ENCODE assay signal across 13 cellular contexts in the genomic region with DNA sequence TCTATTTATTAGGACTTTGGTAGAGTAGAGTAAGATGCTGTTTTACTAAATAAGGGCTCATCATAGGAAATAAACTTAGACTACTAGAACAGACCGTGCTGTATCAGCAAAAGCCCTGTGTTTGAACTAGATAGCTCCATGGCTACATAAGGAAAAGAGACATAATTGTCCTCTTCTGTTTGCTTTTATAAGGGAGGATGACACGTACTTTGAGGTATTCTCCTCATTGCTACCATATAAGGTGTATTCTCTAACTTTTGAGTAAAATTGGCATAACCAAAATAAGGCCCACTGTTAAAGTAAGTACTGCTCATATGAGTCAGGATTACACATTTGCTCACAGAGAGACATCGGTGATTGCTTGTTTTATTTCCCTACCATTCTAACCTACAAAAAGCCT.
A peak's percentile ranks its signal among the peaks of the same experiment; 100 is the strongest.
DNase-seq lines count a peak whose midpoint lies in the region; ATAC-seq, FAIRE-seq and TF ChIP-seq lines count a peak whose summit lies in the region.
"Had no signal": no experiment of that assay in that cellular context is flagged by ENCODE, and none has a peak within 500 bp of the region (broad histone marks: within the 10 kb centered on the region; RNA-seq: fewer than 3 reads in every experiment).

No MANE protein-coding gene starts in this region.

- peak; percentile 10 to 49 (median 20) for ATAC-seq in heart left ventricle
- no peak for ATAC-seq in K562
- no peak for ATAC-seq in GM19452 (IDR thresholded peaks at IDR 0.05; ENCODE audit: unreplicated experiment)
- no peak for ATAC-seq in activated naive CD8-positive, alpha-beta T cell treated with anti-CD3 and anti-CD28 coated beads, Interleukin-2, amount 50 U/mL, for 24 hours

- TF ChIP-seq EP300 in K562 (IDR thresholded peaks at IDR 0.05; ENCODE audit: low read length): no peak

- POLR2A ChIA-PET in K562 (lab: Yijun Ruan, JAX): interaction anchor here (1.2 kb wide), 1 partner anchor 10 kb away, joined by 3 read pairs; no protein-coding TSS in a partner anchor

- H3K27ac ChIP-seq in heart left ventricle (peak overlapping the region in 9 of 12 donors; percentile 2 to 66 (median 44)), K562 (ENCODE audit: extremely low read depth, low read depth, low read length) (no peak overlapping the region), Peyer's patch (peak overlapping the region in 1 of 4 donors; percentile 2)

- no peaks in the 10 kb centered on the region for H3K27me3 ChIP-seq in heart left ventricle
- no peaks in the 10 kb centered on the region for H3K27me3 ChIP-seq in K562 (ENCODE audit: control insufficient read depth in 2 of 2, insufficient read depth in 2 of 2, low read length in 2 of 2)
- no peaks in the 10 kb centered on the region for H3K27me3 ChIP-seq in kidney epithelial cell (ENCODE audit: control insufficient read depth, insufficient read depth, low read length)
- no peaks in the 10 kb centered on the region for H3K27me3 ChIP-seq in Peyer's patch

- H3K4me2 ChIP-seq in K562 (ENCODE audit: insufficient read depth, low read length): no peak overlapping the region

- TF ChIP-seq CTCF in heart left ventricle (IDR thresholded peaks at IDR 0.05) (no peak), K562 (IDR thresholded peaks at IDR 0.05 in 2 of 3, conservative IDR thresholded peaks at IDR 0.05 in 1 of 3; ENCODE audit: insufficient read depth in 2 of 3, low read depth in 1 of 3, low read length in 3 of 3) (no peak), kidney epithelial cell (IDR thresholded peaks at IDR 0.05; ENCODE audit: insufficient read depth, low read length, poor library complexity, severe bottlenecking) (no peak), Peyer's patch (IDR thresholded peaks at IDR 0.05) (no peak)

- TF ChIP-seq RAD21 in K562 (CRISPR knock-in tag; conservative IDR thresholded peaks at IDR 0.05 in 1 of 2, IDR thresholded peaks at IDR 0.05 in 1 of 2): no peak

- in situ Hi-C loops in K562 (cut with MboI): no loop called here

- no peak overlapping the region for H3K27ac Mint-ChIP-seq in activated naive CD8-positive, alpha-beta T cell treated with anti-CD3 and anti-CD28 coated beads, Interleukin-2, amount 50 U/mL, for 24 hours

- FAIRE-seq in K562 (lab: Jason Lieb, UNC): no peak

- intact Hi-C loops in heart left ventricle (cut with DNase I) (no loop called here), cardiac septum (cut with DNase I) (no loop called here), K562 (cut with micrococcal nuclease) (no loop called here)

- TF ChIP-seq POLR2A in heart left ventricle (IDR thresholded peaks at IDR 0.05) (no peak), K562 (conservative IDR thresholded peaks at IDR 0.05) (no peak), Peyer's patch (IDR thresholded peaks at IDR 0.05) (no peak)

- CTCF ChIA-PET in K562 (lab: Yijun Ruan, JAX; ENCODE audit: low intra/inter-chr PET ratio): no interaction called here

- DNase-seq in heart left ventricle (no peak), cardiac septum (ENCODE audit: low spot score) (no peak), K562 (ENCODE audit: extremely low read depth in 1 of 4, low spot score in 3 of 4) (no peak), kidney epithelial cell (ENCODE audit: low read depth) (peak; percentile 57), Peyer's patch (no peak), NCI-H1436 treated with DMSO at 0.1 percent for 48 hours (lab: John Stamatoyannopoulos, UW) (no peak)
- no peak for DNase-seq in activated naive CD8-positive, alpha-beta T cell treated with anti-CD3 and anti-CD28 coated beads, Interleukin-2, amount 50 U/mL, for 24 hours
- DNase-seq: caudate nucleus; NCI-H774; stimulated activated CD4-positive, alpha-beta T cell treated with anti-CD3 and anti-CD28 coated beads, Interleukin-4, amount 100 ng/mL, for 1 hour; T-helper 1 cell had no signal

- H3K36me3 ChIP-seq in heart left ventricle: peaks cover 0 to 11% (median 0%) of the 10 kb centered on the region in 9 donors
- H3K36me3 ChIP-seq in K562 (ENCODE audit: control insufficient read depth, insufficient read depth, low read length): no peaks in the 10 kb centered on the region
- H3K36me3 ChIP-seq in kidney epithelial cell (ENCODE audit: control insufficient read depth, insufficient read depth, low read length): no peaks in the 10 kb centered on the region
- H3K36me3 ChIP-seq in Peyer's patch: no peaks in the 10 kb centered on the region

- no peaks in the 10 kb centered on the region for H3K36me3 Mint-ChIP-seq in activated naive CD8-positive, alpha-beta T cell treated with anti-CD3 and anti-CD28 coated beads, Interleukin-2, amount 50 U/mL, for 24 hours (ENCODE audit: low read depth)

- H3K9ac ChIP-seq in K562 (ENCODE audit: insufficient read depth in 1 of 2, low read depth in 2 of 2, low read length in 2 of 2): no peak overlapping the region

- no peaks in the 10 kb centered on the region for H3K27me3 Mint-ChIP-seq in activated naive CD8-positive, alpha-beta T cell treated with anti-CD3 and anti-CD28 coated beads, Interleukin-2, amount 50 U/mL, for 24 hours

- no TSS peak for BruUV-seq in K562 (replicated peaks; lab: Mats Ljungman, UMichigan)

- H3K9me3 Mint-ChIP-seq in activated naive CD8-positive, alpha-beta T cell treated with anti-CD3 and anti-CD28 coated beads, Interleukin-2, amount 50 U/mL, for 24 hours: no peaks in the 10 kb centered on the region

- peaks cover 12% of the 10 kb centered on the region for H3K4me1 Mint-ChIP-seq in activated naive CD8-positive, alpha-beta T cell treated with anti-CD3 and anti-CD28 coated beads, Interleukin-2, amount 50 U/mL, for 24 hours

- H3K4me3 ChIP-seq in heart left ventricle: no peak overlapping the region
- H3K4me3 ChIP-seq in K562: no peak overlapping the region
- no peak overlapping the region for H3K4me3 ChIP-seq in kidney epithelial cell (ENCODE audit: low read depth, low read length)
- H3K4me3 ChIP-seq in Peyer's patch: no peak overlapping the region

- H4K20me1 ChIP-seq in K562 (replicated peaks; ENCODE audit: control insufficient read depth, insufficient read depth, low read length): no peaks in the 10 kb centered on the region

- peaks cover 70% of the 10 kb centered on the region for H3K79me2 ChIP-seq in K562 (ENCODE audit: control insufficient read depth, insufficient read depth, low read length)

- H2AFZ ChIP-seq in K562 (ENCODE audit: low read depth, low read length): no peak overlapping the region

- H3K9me3 ChIP-seq in heart left ventricle (peaks cover 0 to 5% (median 0%) of the 10 kb centered on the region in 12 donors), K562 (replicated peaks; ENCODE audit: control insufficient read depth, insufficient read depth, low read depth, low read length) (no peaks in the 10 kb centered on the region), Peyer's patch (no peaks in the 10 kb centered on the region)

- 45 to 65% (median 61%) methylated on average over 3 of the region's 3 CpGs for WGBS in heart left ventricle, 4 donors
- 54% methylated on average over 3 of the region's 3 CpGs for WGBS in K562 (ENCODE audit: insufficient coverage, low coverage, missing lambda C conversion rate)

- H3K4me3 Mint-ChIP-seq in activated naive CD8-positive, alpha-beta T cell treated with anti-CD3 and anti-CD28 coated beads, Interleukin-2, amount 50 U/mL, for 24 hours: no peak overlapping the region
- H3K4me3 Mint-ChIP-seq: nephron had no signal

- H3K4me1 ChIP-seq in heart left ventricle: peaks cover 0 to 77% (median 47%) of the 10 kb centered on the region in 12 donors
- peaks cover 5 to 32% of the 10 kb centered on the region in 2 experiments; a peak in 4 of 5 replicates for H3K4me1 ChIP-seq in K562 (replicated peaks in 1 of 2; ENCODE audit: control insufficient read depth in 2 of 2, insufficient read depth in 2 of 2, low read length in 2 of 2)
- H3K4me1 ChIP-seq in Peyer's patch: peaks cover 0 to 8% (median 0%) of the 10 kb centered on the region in 4 donors

- no peaks in the 10 kb centered on the region for H3K9me1 ChIP-seq in K562 (ENCODE audit: control insufficient read depth, insufficient read depth, low read length)

TF ChIP-seq in K562, 482 proteins besides CTCF, POLR2A, EP300 and RAD21:
- TF ChIP-seq ZNF316 (IDR thresholded peaks at IDR 0.05): peak; percentile 51
- TF ChIP-seq RHOXF2B (CRISPR knock-in tag; conservative IDR thresholded peaks at IDR 0.05): no peak
- TF ChIP-seq C11orf30 (IDR thresholded peaks at IDR 0.05; ENCODE audit: low read depth): peak; percentile 61

Comparison
In these comparisons a context has a peak if more than half of its experiments do, and no peak if none do; other contexts are left out.
1. ATAC-seq: peak in heart left ventricle (4 of 4); none in K562 (single experiment), GM19452 (single experiment) and activated naive CD8-positive, alpha-beta T cell treated with anti-CD3 and anti-CD28 coated beads, Interleukin-2, amount 50 U/mL, for 24 hours (single experiment).